Comparison of ENCODE assay signal across 7 cellular contexts in the genomic region with DNA sequence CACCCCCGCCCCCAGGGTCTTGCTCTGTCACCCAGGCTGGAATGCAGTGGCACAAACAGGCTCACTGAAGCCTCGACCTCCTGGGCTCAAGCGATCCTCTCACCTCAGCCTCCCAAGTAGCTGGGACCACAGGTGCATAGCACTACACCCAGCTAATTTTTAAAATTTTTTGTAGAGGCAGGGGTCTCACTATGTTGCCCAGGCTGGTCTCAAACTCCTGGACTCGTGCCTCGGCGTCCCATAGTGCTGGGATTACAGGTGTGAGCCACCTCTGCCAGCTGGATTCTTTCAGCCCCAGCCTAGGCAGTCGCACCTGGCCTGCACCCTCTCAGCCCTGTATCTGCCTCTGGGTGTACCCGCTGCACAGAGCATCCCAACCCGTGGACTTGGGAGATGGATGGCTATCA.
A peak's percentile ranks its signal among the peaks of the same experiment; 100 is the strongest.
DNase-seq lines count a peak whose midpoint lies in the region; ATAC-seq and TF ChIP-seq lines count a peak whose summit lies in the region.
"Not testable (repeated sequence)": the region's sequence is repeated elsewhere in the genome, so short reads cannot be mapped to it uniquely, and the experiment has no call there.

No MANE protein-coding gene starts in this region.

- not testable (repeated sequence) for TF ChIP-seq POLR2A in thyroid gland (IDR thresholded peaks at IDR 0.05)

- peak overlapping the region; percentile 3 to 91 (median 78) for H3K27ac Mint-ChIP-seq in brain

- H2BK120ac ChIP-seq in neuronal stem cell (ENCODE audit: low read depth, low read length): not testable (repeated sequence)

- not testable (repeated sequence) for H3K4ac ChIP-seq in neuronal stem cell (ENCODE audit: low read length)

- H3K4me1 Mint-ChIP-seq in brain: peaks cover 61% of the 10 kb centered on the region

- not testable (repeated sequence) for H3K27me3 Mint-ChIP-seq in brain

- DNase-seq in GM23248; left ventricle myocardium inferior; lung (ENCODE audit: low spot score); neuronal stem cell (ENCODE audit: low spot score); thyroid gland: not testable (repeated sequence)

- H3K9me3 ChIP-seq in GM23248 (ENCODE audit: low read depth); left ventricle myocardium inferior (replicated peaks); lung (ENCODE audit: control insufficient read depth in 2 of 2, insufficient read depth in 1 of 2, low read length in 1 of 2); neuronal stem cell (replicated peaks in 1 of 2; ENCODE audit: control insufficient read depth in 2 of 2, insufficient read depth in 1 of 2, low read depth in 1 of 2, low read length in 2 of 2); skeletal muscle tissue (ENCODE audit: control insufficient read depth in 3 of 3, low read length in 3 of 3); thyroid gland: not testable (repeated sequence)

- peaks cover 25% of the 10 kb centered on the region for H3F3A ChIP-seq in GM23248 (ENCODE audit: insufficient read depth)

- H3K36me3 Mint-ChIP-seq in brain: not testable (repeated sequence)

- ATAC-seq in lung (ENCODE audit: insufficient read depth, low FRiP score): not testable (repeated sequence)

- H3K14ac ChIP-seq in neuronal stem cell (ENCODE audit: low read length): not testable (repeated sequence)

- not testable (repeated sequence) for H4K8ac ChIP-seq in neuronal stem cell (ENCODE audit: low read depth, low read length)

- H2AK5ac ChIP-seq in neuronal stem cell (ENCODE audit: low read depth, low read length): peak overlapping the region; percentile 26

- not testable (repeated sequence) for H2BK5ac ChIP-seq in neuronal stem cell (ENCODE audit: low read length)

- H3K79me1 ChIP-seq in neuronal stem cell (ENCODE audit: low read depth, low read length): not testable (repeated sequence)

- in situ Hi-C loops in GM23248 (cut with MboI): loop anchor here (10.0 kb wide), 1 partner anchor 526 kb away; no protein-coding TSS in a partner anchor

- not testable (repeated sequence) for H3K23ac ChIP-seq in neuronal stem cell (ENCODE audit: low read depth, low read length, poor library complexity)

- not testable (repeated sequence) for H3K79me2 ChIP-seq in GM23248 (ENCODE audit: insufficient read depth)

- H3K27me3 ChIP-seq in GM23248 (replicated peaks; ENCODE audit: insufficient read depth); left ventricle myocardium inferior (ENCODE audit: low read depth); lung (ENCODE audit: control insufficient read depth, insufficient read depth); neuronal stem cell (ENCODE audit: control insufficient read depth in 3 of 3, insufficient read depth in 3 of 3, low read depth in 1 of 3, low read length in 3 of 3); skeletal muscle tissue (ENCODE audit: control insufficient read depth in 3 of 3, insufficient read depth in 3 of 3, low read length in 3 of 3); thyroid gland: not testable (repeated sequence)

- H4K91ac ChIP-seq in neuronal stem cell (ENCODE audit: low read depth, low read length, poor library complexity): not testable (repeated sequence)

- H3K4me3 ChIP-seq in GM23248; left ventricle myocardium inferior; lung; neuronal stem cell (ENCODE audit: low read length in 2 of 2); thyroid gland (replicated peaks in 1 of 3): not testable (repeated sequence)
- H3K4me3 ChIP-seq in skeletal muscle tissue (ENCODE audit: low read length in 3 of 3): peak overlapping the region in 1 of 3 donors; percentile 13

- H3K18ac ChIP-seq in neuronal stem cell (ENCODE audit: low read length): peak overlapping the region; percentile 86

- peaks cover 52% of the 10 kb centered on the region for H3K4me1 ChIP-seq in GM23248 (ENCODE audit: insufficient read depth)
- peaks cover 81% of the 10 kb centered on the region for H3K4me1 ChIP-seq in left ventricle myocardium inferior
- H3K4me1 ChIP-seq in lung (ENCODE audit: control insufficient read depth in 2 of 2, insufficient read depth in 2 of 2, low read length in 2 of 2): peaks cover 0 to 20% of the 10 kb centered on the region in 2 donors
- H3K4me1 ChIP-seq in neuronal stem cell (ENCODE audit: control insufficient read depth in 2 of 2, insufficient read depth in 1 of 2, low read depth in 1 of 2, low read length in 2 of 2): peaks cover 18 to 27% of the 10 kb centered on the region in 2 donors
- peaks cover 53 to 65% (median 64%) of the 10 kb centered on the region in 3 donors for H3K4me1 ChIP-seq in skeletal muscle tissue (ENCODE audit: control insufficient read depth in 3 of 3, insufficient read depth in 3 of 3, low read length in 3 of 3)
- H3K4me1 ChIP-seq in thyroid gland: peaks cover 14 to 50% of the 10 kb centered on the region in 2 donors

- H3K9me3 Mint-ChIP-seq in brain: not testable (repeated sequence)

- H2BK15ac ChIP-seq in neuronal stem cell (ENCODE audit: low read length): not testable (repeated sequence)

- WGBS in GM23248 (ENCODE audit: low coverage in 1 of 2, low lambda C conversion rate in 2 of 2, missing lambda C conversion rate in 2 of 2), 2 experiments: 76 to 89% methylated on average over 8 to 9 of the region's 9 CpGs
- WGBS in lung, 2 donors: 86 to 88% methylated on average over 9 of the region's 9 CpGs
- no CpG with 5 or more reads among the region's 9 CpGs for WGBS in neuronal stem cell (ENCODE audit: extremely low coverage in 2 of 2, insufficient read length in 2 of 2, insufficient replicate concordance in 1 of 2), 2 donors
- 85 to 87% methylated on average over 8 to 9 of the region's 9 CpGs for WGBS in thyroid gland, 2 donors

- intact Hi-C loops in left ventricle myocardium inferior (cut with micrococcal nuclease); thyroid gland (cut with DNase I): not testable (repeated sequence)

- TF ChIP-seq CTCF in brain (conservative IDR thresholded peaks at IDR 0.05); left ventricle myocardium inferior (IDR thresholded peaks at IDR 0.05; ENCODE audit: borderline replicate concordance); lung (IDR thresholded peaks at IDR 0.05; ENCODE audit: control extremely low read depth, extremely low read depth); thyroid gland (IDR thresholded peaks at IDR 0.05): not testable (repeated sequence)

- not testable (repeated sequence) for H2AFZ ChIP-seq in GM23248
- peak overlapping the region; percentile 84 for H2AFZ ChIP-seq in neuronal stem cell (ENCODE audit: low read length)

- not testable (repeated sequence) for H3K36me3 ChIP-seq in GM23248 (ENCODE audit: low read depth); left ventricle myocardium inferior; lung (ENCODE audit: control insufficient read depth in 2 of 2, insufficient read depth in 2 of 2, low read length in 2 of 2); neuronal stem cell (replicated peaks in 1 of 2; ENCODE audit: control insufficient read depth in 2 of 2, insufficient read depth in 2 of 2, low read length in 2 of 2); skeletal muscle tissue (ENCODE audit: control insufficient read depth in 3 of 3, insufficient read depth in 3 of 3, low read length in 3 of 3); thyroid gland

- not testable (repeated sequence) for H3K4me3 Mint-ChIP-seq in brain

- not testable (repeated sequence) for H3K9me2 ChIP-seq in GM23248 (ENCODE audit: insufficient read depth)

- peak overlapping the region; percentile 21; the same call in 1 of the 2 replicates for H3K9ac ChIP-seq in GM23248
- H3K9ac ChIP-seq in neuronal stem cell (ENCODE audit: low read depth, low read length, poor library complexity): not testable (repeated sequence)
- peak overlapping the region in 1 of 3 donors; percentile 8 for H3K9ac ChIP-seq in skeletal muscle tissue (ENCODE audit: low read depth in 1 of 3, low read length in 3 of 3)

- H4K20me1 ChIP-seq in GM23248 (ENCODE audit: insufficient read depth): not testable (repeated sequence)

- not testable (repeated sequence) for H3K4me2 ChIP-seq in GM23248 (ENCODE audit: unreplicated experiment); neuronal stem cell (ENCODE audit: insufficient read depth, low read length, poor library complexity, severe bottlenecking)

- H2BK12ac ChIP-seq in neuronal stem cell (ENCODE audit: low read length): not testable (repeated sequence)

- H3K27ac ChIP-seq in GM23248 (peak overlapping the region; percentile 68), left ventricle myocardium inferior (replicated peaks) (peak overlapping the region; percentile 88), lung (ENCODE audit: low read depth in 1 of 2, low read length in 1 of 2) (peak overlapping the region; percentile 62 to 78), skeletal muscle tissue (ENCODE audit: low read depth, low read length) (peak overlapping the region; percentile 91), thyroid gland (peak overlapping the region; percentile 50 to 80 (median 50))
- not testable (repeated sequence) for H3K27ac ChIP-seq in neuronal stem cell (replicated peaks; ENCODE audit: low read length)
